ENCODE assay signal across 17 cellular contexts in genomic region chrX:10103023-10103422, GRCh38. TPM values are rescaled to one million over a fixed set of nuclear protein-coding genes. Genes with fewer than 3 reads are reported as not detected.
DNase-seq lines count a peak whose midpoint lies in the region; ATAC-seq and TF ChIP-seq lines count a peak whose summit lies in the region.
"Had no signal": no experiment of that assay in that cellular context is flagged by ENCODE, and none has a peak within 500 bp of the region (broad histone marks: within the 10 kb centered on the region; RNA-seq: fewer than 3 reads in every experiment).

No MANE protein-coding gene starts in this region.

- ATAC-seq in GM21737 (IDR thresholded peaks at IDR 0.05; ENCODE audit: unreplicated experiment): no peak
- ATAC-seq: activated T-cell treated with anti-CD3 and anti-CD28 coated beads, Interleukin-2, amount 50 U/mL, for 72 hours had no signal

- POLR2A ChIA-PET in HEK293T (lab: Yijun Ruan, JAX): no interaction called here

- DNase-seq in AG10803 (ENCODE audit: low read depth): peak; percentile 96
- peak; percentile 77 for DNase-seq in HFF-Myc (ENCODE audit: extremely low read depth, low read depth)
- DNase-seq in coronary artery (ENCODE audit: low spot score): no peak
- DNase-seq in mesenteric fat pad (ENCODE audit: low spot score): peak; percentile 30
- DNase-seq in HEK293T (ENCODE audit: extremely low spot score): no peak
- DNase-seq in NCI-H226: no peak
- no peak for DNase-seq in NCI-H1417 treated with DMSO at 0.1 percent for 48 hours (lab: John Stamatoyannopoulos, UW)
- DNase-seq: activated CD4-positive, alpha-beta T cell treated with anti-CD3 and anti-CD28 coated beads, Interleukin-2, amount 10 ng/mL, durations not matched to agents 7 days and 5 days; activated T-cell treated with anti-CD3 and anti-CD28 coated beads, Interleukin-2, amount 50 U/mL, for 72 hours; amygdala; glutamatergic neuron; Karpas-422; kidney; NCI-H1694 treated with DMSO at 0.1 percent for 48 hours; stimulated activated CD4-positive, alpha-beta T cell treated with anti-CD3 and anti-CD28 coated beads, Interleukin-1b, Interleukin-23, amount 100 ng/mL, for 48 hours had no signal

- H3K4me3 ChIP-seq in AG10803 (ENCODE audit: low read length) (no peak overlapping the region), HFF-Myc (replicated peaks; ENCODE audit: low read depth, low read length) (no peak overlapping the region), coronary artery (no peak overlapping the region)

- CTCF ChIA-PET in HEK293T (lab: Yijun Ruan, JAX): no interaction called here

- TF ChIP-seq CTCF in AG10803 (conservative IDR thresholded peaks at IDR 0.05; ENCODE audit: low read length) (no peak), HFF-Myc (IDR thresholded peaks at IDR 0.05; ENCODE audit: low read depth, low read length, missing control alignments) (no peak), coronary artery (IDR thresholded peaks at IDR 0.05) (no peak)

- peak overlapping the region; percentile 28 to 70 for H3K27ac ChIP-seq in coronary artery
- H3K27ac ChIP-seq: C4-2B had no signal

TF ChIP-seq in HEK293T, 16 proteins besides CTCF, POLR2A, EP300 and RAD21:
- TF ChIP-seq ARNT (IDR thresholded peaks at IDR 0.05) (no peak), FOXA1 (IDR thresholded peaks at IDR 0.05) (no peak), BHLHE40 (IDR thresholded peaks at IDR 0.05; ENCODE audit: borderline replicate concordance) (no peak), ELF4 (IDR thresholded peaks at IDR 0.05) (no peak), FOXK2 (IDR thresholded peaks at IDR 0.05) (no peak), L3MBTL2 (conservative IDR thresholded peaks at IDR 0.05) (no peak), ZNF384 (IDR thresholded peaks at IDR 0.05) (no peak), NFRKB (IDR thresholded peaks at IDR 0.05) (no peak), TARDBP (IDR thresholded peaks at IDR 0.05) (no peak), HDGF (IDR thresholded peaks at IDR 0.05; ENCODE audit: borderline replicate concordance) (no peak), SUZ12 (IDR thresholded peaks at IDR 0.05) (no peak), LEF1 (IDR thresholded peaks at IDR 0.05; ENCODE audit: borderline replicate concordance) (no peak), CTBP1 (IDR thresholded peaks at IDR 0.05; ENCODE audit: borderline replicate concordance) (no peak), SP1 (IDR thresholded peaks at IDR 0.05) (no peak), FOXM1 (IDR thresholded peaks at IDR 0.05; ENCODE audit: borderline replicate concordance) (no peak)
- TF ChIP-seq, protein P1, sequence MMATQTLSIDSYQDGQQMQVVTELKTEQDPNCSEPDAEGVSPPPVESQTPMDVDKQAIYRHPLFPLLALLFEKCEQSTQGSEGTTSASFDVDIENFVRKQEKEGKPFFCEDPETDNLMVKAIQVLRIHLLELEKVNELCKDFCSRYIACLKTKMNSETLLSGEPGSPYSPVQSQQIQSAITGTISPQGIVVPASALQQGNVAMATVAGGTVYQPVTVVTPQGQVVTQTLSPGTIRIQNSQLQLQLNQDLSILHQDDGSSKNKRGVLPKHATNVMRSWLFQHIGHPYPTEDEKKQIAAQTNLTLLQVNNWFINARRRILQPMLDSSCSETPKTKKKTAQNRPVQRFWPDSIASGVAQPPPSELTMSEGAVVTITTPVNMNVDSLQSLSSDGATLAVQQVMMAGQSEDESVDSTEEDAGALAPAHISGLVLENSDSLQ (IDR thresholded peaks at IDR 0.05): no peak

RNA-seq across cellular contexts. Expression of gene CLCN4, which starts 53.8 kb away (rescaled TPM):
- 2.6 TPM for total RNA-seq in mesenteric fat pad
- total RNA-seq: activated CD4-positive, alpha-beta T cell treated with anti-CD3 and anti-CD28 coated beads, Interleukin-2, amount 10 ng/mL, durations not matched to agents 7 days and 5 days had no signal

Comparison
In these comparisons a context has a peak if more than half of its experiments do, and no peak if none do; other contexts are left out.
1. DNase-seq: peak in AG10803 (single experiment), HFF-Myc (single experiment) and mesenteric fat pad (single experiment); none in coronary artery (single experiment), HEK293T (single experiment), NCI-H226 (single experiment) and NCI-H1417 treated with DMSO at 0.1 percent for 48 hours (single experiment).